18 cellular contexts compared by ENCODE assay signal in the genomic region with DNA sequence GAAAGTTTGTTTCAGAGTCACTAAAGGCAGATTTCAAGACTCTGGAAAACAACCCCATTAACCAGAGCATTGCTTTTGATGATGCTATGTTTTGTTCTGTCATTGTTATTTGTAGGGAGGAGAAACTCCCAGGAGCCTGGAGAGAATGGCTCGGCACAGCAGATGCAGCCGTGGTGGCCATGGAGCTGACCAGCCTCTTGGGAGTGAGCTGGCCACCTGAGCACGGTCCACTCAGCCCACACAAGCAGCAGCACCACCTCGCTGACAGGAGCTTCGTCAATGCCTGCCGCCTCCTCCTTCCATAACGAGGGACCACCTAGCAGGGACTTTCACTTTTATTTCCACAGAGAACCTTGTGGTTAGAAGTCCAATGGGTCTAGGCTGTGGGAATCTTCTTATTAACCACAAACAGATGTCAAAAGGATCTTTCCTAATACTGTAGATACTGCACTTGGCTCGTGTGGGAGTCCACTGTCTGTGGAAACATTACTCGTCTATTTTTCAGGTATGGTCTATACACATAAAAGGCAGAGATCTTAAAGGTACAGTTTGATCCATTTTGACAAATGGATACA. TPM values are rescaled to one million over a fixed set of nuclear protein-coding genes. Genes with fewer than 3 reads are reported as not detected.
DNase-seq lines count a peak whose midpoint lies in the region; ATAC-seq and TF ChIP-seq lines count a peak whose summit lies in the region.
"Had no signal": no experiment of that assay in that cellular context is flagged by ENCODE, and none has a peak within 500 bp of the region (broad histone marks: within the 10 kb centered on the region; RNA-seq: fewer than 3 reads in every experiment).

No MANE protein-coding gene starts in this region.

- TF ChIP-seq CTCF in breast epithelium (IDR thresholded peaks at IDR 0.05) (no peak), mammary epithelial cell (conservative IDR thresholded peaks at IDR 0.05 in 1 of 2, IDR thresholded peaks at IDR 0.05 in 1 of 2; ENCODE audit: extremely low read depth in 1 of 2, insufficient read depth in 1 of 2, low read depth in 1 of 2, low read length in 2 of 2) (no peak), fibroblast of villous mesenchyme (IDR thresholded peaks at IDR 0.05; ENCODE audit: insufficient read depth, low read depth, low read length) (no peak)

- dilution Hi-C loops in mammary epithelial cell (cut with HindIII; ENCODE audit: low sequenced_read_pairs): loop anchor here (25.0 kb wide), 1 partner anchor 327 kb away; the partner anchor contains the start of gene IL9

- no TSS peak for BruUV-seq in mammary epithelial cell (replicated peaks; lab: Mats Ljungman, UMichigan)

- WGBS in mammary epithelial cell (ENCODE audit: low coverage, missing lambda C conversion rate): 48% methylated on average over 4 of the region's 9 CpGs

- no peaks in the 10 kb centered on the region for H4K20me1 ChIP-seq in mammary epithelial cell (ENCODE audit: insufficient read depth, low read length)

- intact Hi-C loops in breast epithelium (cut with DNase I; ENCODE audit: low total_unique reads) (no loop called here), mammary epithelial cell (cut with micrococcal nuclease) (loop anchor here (10.0 kb wide), 1 partner anchor 269 kb away; no protein-coding TSS in a partner anchor), left colon (cut with DNase I, micrococcal nuclease) (loop anchor here (5.0 to 10.0 kb wide), 2 partner anchors 327 to 329 kb away; no protein-coding TSS in a partner anchor)

- in situ Hi-C loops in mammary epithelial cell (cut with MboI; ENCODE audit: low sequenced_read_pairs in 2 of 2): loop anchor here in 1 of 2 donors (10.0 kb wide), 1 partner anchor 329 kb away; no protein-coding TSS in a partner anchor

- DNase-seq in breast epithelium (ENCODE audit: low spot score in 2 of 2): no peak
- DNase-seq in mammary epithelial cell: no peak
- peak; percentile 58 for DNase-seq in amniotic epithelial cell (ENCODE audit: low read depth)
- peak; percentile 43 for DNase-seq in fibroblast of villous mesenchyme (ENCODE audit: low read depth)
- DNase-seq in midbrain (lab: John Stamatoyannopoulos, UW): no peak
- DNase-seq in left colon: no peak
- DNase-seq in AG08395 (ENCODE audit: low spot score): no peak
- DNase-seq: BE2C; CD4-positive, alpha-beta memory T cell; DMS153; DMS79 treated with DMSO at 0.1 percent for 48 hours; EL; GOT3; H9 had no signal

- H3K9ac ChIP-seq in mammary epithelial cell (ENCODE audit: insufficient read depth, low read length): no peak overlapping the region

- H3K36me3 ChIP-seq in breast epithelium: no peaks in the 10 kb centered on the region
- no peaks in the 10 kb centered on the region for H3K36me3 ChIP-seq in mammary epithelial cell (ENCODE audit: insufficient read depth, low read length)
- H3K36me3 ChIP-seq: BE2C had no signal

- no peak for TF ChIP-seq POLR2A in breast epithelium (IDR thresholded peaks at IDR 0.05)

- no peak overlapping the region for H3K4me2 ChIP-seq in mammary epithelial cell (ENCODE audit: insufficient read depth, low read depth, low read length)

- no peaks in the 10 kb centered on the region for H3K4me1 ChIP-seq in breast epithelium
- no peaks in the 10 kb centered on the region for H3K4me1 ChIP-seq in mammary epithelial cell (ENCODE audit: insufficient read depth, low read length)
- H3K4me1 ChIP-seq: BE2C had no signal

- H3K79me2 ChIP-seq in mammary epithelial cell (ENCODE audit: insufficient read depth, low read length): no peaks in the 10 kb centered on the region

- H3K27ac ChIP-seq in breast epithelium (no peak overlapping the region), mammary epithelial cell (ENCODE audit: insufficient read depth, low read depth, low read length) (no peak overlapping the region)
- H3K27ac ChIP-seq: 22Rv1, C4-2B had no signal

- CTCF ChIA-PET in mammary epithelial cell (lab: Charles Lee; ENCODE audit: low non-redundant PET): no interaction called here

- no peak overlapping the region for H2AFZ ChIP-seq in mammary epithelial cell (ENCODE audit: low read depth, low read length)

- ATAC-seq in left colon: no peak

- H3K27me3 ChIP-seq in breast epithelium (peaks cover 0 to 20% of the 10 kb centered on the region in 2 donors), mammary epithelial cell (ENCODE audit: insufficient read depth, low read length) (no peaks in the 10 kb centered on the region)

- H3K4me3 ChIP-seq in breast epithelium: peak overlapping the region in 2 of 3 donors; percentile 4 to 35
- H3K4me3 ChIP-seq in mammary epithelial cell (replicated peaks in 1 of 3; ENCODE audit: insufficient read depth in 1 of 3, low read depth in 2 of 3, low read length in 3 of 3): no peak overlapping the region
- no peak overlapping the region for H3K4me3 ChIP-seq in fibroblast of villous mesenchyme (ENCODE audit: low read depth, low read length)

- H3K9me3 ChIP-seq in breast epithelium: no peaks in the 10 kb centered on the region
- H3K9me3 ChIP-seq in mammary epithelial cell (replicated peaks; ENCODE audit: insufficient read depth, low read length): no peaks in the 10 kb centered on the region
- H3K9me3 ChIP-seq: BE2C had no signal

RNA-seq across cellular contexts. Expression of gene SMIM32, which starts 21.0 kb away (rescaled TPM):
- not detected for total RNA-seq in breast epithelium
- not detected for total RNA-seq in mammary epithelial cell
- not detected for polyA plus RNA-seq in mammary epithelial cell
- not detected for polyA minus RNA-seq in mammary epithelial cell
- not detected in 2 replicates for total RNA-seq in fibroblast of villous mesenchyme
- total RNA-seq in left colon: 10 to 100 TPM; 17.7 to 23.5 TPM
- total RNA-seq: A673; CD4-positive, alpha-beta memory T cell; H9; HT1080 had no signal
- polyA plus RNA-seq: CD4-positive, alpha-beta memory T cell had no signal

Comparison
In these comparisons a context has a peak if more than half of its experiments do, and no peak if none do; other contexts are left out.
1. H3K4me3 ChIP-seq: peak in breast epithelium (2 of 3); none in mammary epithelial cell (0 of 3) and fibroblast of villous mesenchyme (single experiment).
2. DNase-seq: peak in amniotic epithelial cell (single experiment) and fibroblast of villous mesenchyme (single experiment); none in breast epithelium (0 of 2), mammary epithelial cell (single experiment), midbrain (single experiment), left colon (0 of 2) and AG08395 (single experiment).
3. RNA of gene SMIM32, which starts 21.0 kb away (total RNA-seq): 17.7 to 23.5 TPM in left colon; not detected in mammary epithelial cell, not detected in breast epithelium and not detected in fibroblast of villous mesenchyme; every median in the first group is over 10 times any median in the second.